9 cellular contexts compared by ENCODE assay signal in the genomic region with DNA sequence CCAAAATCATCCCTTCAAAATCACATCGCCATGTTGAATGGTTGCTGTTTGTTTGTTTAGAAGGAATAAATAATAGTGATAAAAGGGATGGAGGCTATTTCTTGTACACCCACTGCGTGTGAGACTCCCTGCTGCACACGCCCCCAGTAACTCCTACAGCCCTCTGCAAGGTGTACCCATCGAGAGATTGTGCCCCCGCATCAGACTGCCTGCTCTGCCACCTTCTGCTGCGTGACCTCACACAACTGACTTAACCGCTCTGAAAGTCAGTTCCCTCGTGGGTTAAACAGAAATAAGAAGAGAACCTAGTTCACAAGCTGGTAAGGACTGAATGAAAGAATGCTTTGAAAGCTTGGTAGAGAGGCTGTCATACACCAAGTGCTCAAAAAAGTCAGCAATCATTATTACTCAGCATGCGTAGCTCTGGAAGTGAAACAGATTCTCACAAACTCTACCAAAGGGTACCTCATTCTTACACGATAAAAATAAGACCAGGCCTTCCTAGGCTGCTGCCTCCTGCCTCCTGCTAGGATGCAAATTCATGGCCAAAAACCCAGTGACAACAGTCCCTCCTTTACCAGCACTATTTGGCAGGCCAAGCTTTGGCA.
A peak's percentile ranks its signal among the peaks of the same experiment; 100 is the strongest.
DNase-seq lines count a peak whose midpoint lies in the region; ATAC-seq, FAIRE-seq and TF ChIP-seq lines count a peak whose summit lies in the region.
"Had no signal": no experiment of that assay in that cellular context is flagged by ENCODE, and none has a peak within 500 bp of the region (broad histone marks: within the 10 kb centered on the region; RNA-seq: fewer than 3 reads in every experiment).

No MANE protein-coding gene starts in this region.

- TF ChIP-seq CTCF in AG10803 (conservative IDR thresholded peaks at IDR 0.05; ENCODE audit: low read length): no peak

- H3K4me3 ChIP-seq in AG10803 (ENCODE audit: low read length): no peak overlapping the region

- DNase-seq in AG10803 (ENCODE audit: low read depth): peak; percentile 28
- DNase-seq in fibroblast of peridontal ligament (ENCODE audit: extremely low read depth): peak; percentile 63
- no peak for DNase-seq in frontal cortex (ENCODE audit: low spot score in 2 of 2)
- DNase-seq in NCI-H2196 (lab: John Stamatoyannopoulos, UW; ENCODE audit: unreplicated experiment): no peak
- no peak for DNase-seq in activated CD8-positive, alpha-beta memory T cell treated with anti-CD3 and anti-CD28 coated beads, Interleukin-2, amount 50 U/mL, for 48 hours
- DNase-seq in stimulated activated CD4-positive, alpha-beta T cell treated with anti-CD3 and anti-CD28 coated beads, Interleukin-4, amount 100 ng/mL, for 4 hours: no peak
- DNase-seq: activated T-cell treated with anti-CD3 and anti-CD28 coated beads, Interleukin-2, amount 50 U/mL, for 24 hours had no signal

- ATAC-seq in GM21367 (IDR thresholded peaks at IDR 0.05; ENCODE audit: unreplicated experiment): peak; percentile 69
- ATAC-seq in HG03469 (IDR thresholded peaks at IDR 0.05; ENCODE audit: unreplicated experiment): peak; percentile 77

- FAIRE-seq in frontal cortex (lab: Jason Lieb, UNC): no peak

Comparison
In these comparisons a context has a peak if more than half of its experiments do, and no peak if none do; other contexts are left out.
1. DNase-seq: peak in AG10803 (single experiment) and fibroblast of peridontal ligament (single experiment); none in frontal cortex (0 of 2), NCI-H2196 (single experiment), activated CD8-positive, alpha-beta memory T cell treated with anti-CD3 and anti-CD28 coated beads, Interleukin-2, amount 50 U/mL, for 48 hours (single experiment) and stimulated activated CD4-positive, alpha-beta T cell treated with anti-CD3 and anti-CD28 coated beads, Interleukin-4, amount 100 ng/mL, for 4 hours (0 of 2).